8 cellular contexts compared by ENCODE assay signal in the genomic region with DNA sequence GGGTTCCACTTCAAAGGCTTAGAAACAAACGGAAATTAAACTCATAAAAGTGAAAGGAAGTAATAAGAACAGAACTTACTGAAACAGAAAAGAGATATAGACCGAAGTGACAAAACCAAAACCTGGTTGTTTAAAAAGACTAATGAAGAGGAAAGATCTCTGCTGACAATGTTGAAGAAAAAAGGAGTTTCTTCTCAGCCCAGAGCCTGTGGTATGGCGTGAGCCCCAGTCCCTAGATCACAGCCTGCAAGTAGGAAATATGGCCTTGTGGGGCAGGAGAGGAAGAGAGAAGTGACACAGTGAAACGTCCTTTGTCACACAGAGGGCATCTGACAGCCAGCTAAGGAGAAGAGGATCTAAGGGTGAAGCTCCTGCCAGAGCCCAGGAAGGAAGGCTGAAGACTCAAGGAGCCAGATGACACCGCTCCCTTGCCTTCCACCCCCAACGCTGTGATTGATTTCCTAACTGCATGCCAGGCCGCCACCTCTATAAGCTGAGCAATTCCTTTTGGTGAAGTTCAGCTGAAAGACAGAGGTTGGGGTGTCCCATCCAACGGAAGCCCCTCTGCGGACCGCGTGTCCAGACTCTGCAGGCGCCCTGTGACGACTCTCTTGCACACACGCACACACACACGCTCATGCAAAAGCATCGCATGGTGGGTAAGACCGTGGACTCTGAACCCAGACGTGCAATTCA.
DNase-seq lines count a peak whose midpoint lies in the region; ATAC-seq and TF ChIP-seq lines count a peak whose summit lies in the region.

No MANE protein-coding gene starts in this region.

- BruUV-seq in Caco-2 (replicated peaks; lab: Mats Ljungman, UMichigan): no TSS peak

- H3K27me3 ChIP-seq in GM23338 (ENCODE audit: insufficient read depth) (no peaks in the 10 kb centered on the region), Caco-2 (replicated peaks; ENCODE audit: control insufficient read depth, insufficient read depth, low read length) (no peaks in the 10 kb centered on the region)

- ATAC-seq in Right ventricle myocardium superior (ENCODE audit: poor library complexity) (peak; percentile 39), Right ventricle myocardium inferior (no peak), GM23338 (no peak)

- H3K79me2 ChIP-seq in GM23338 (replicated peaks; ENCODE audit: insufficient read depth): peaks cover 95% of the 10 kb centered on the region

- H3F3A ChIP-seq in GM23338 (replicated peaks; ENCODE audit: low read depth): no peaks in the 10 kb centered on the region

- H3K27ac ChIP-seq in GM23338 (ENCODE audit: low read depth): no peak overlapping the region

- intact Hi-C loops in Right ventricle myocardium superior (cut with DNase I) (no loop called here), Right ventricle myocardium inferior (cut with DNase I) (no loop called here), Caco-2 (cut with micrococcal nuclease; ENCODE audit: unreplicated experiment) (no loop called here)

- H3K9me3 ChIP-seq in Caco-2: no peaks in the 10 kb centered on the region

- H3K27me3 Mint-ChIP-seq in endothelial cell (ENCODE audit: unreplicated experiment) (peaks cover 10% of the 10 kb centered on the region), GM23338 (ENCODE audit: insufficient read depth, low read depth, poor library complexity) (peaks cover 11% of the 10 kb centered on the region), Caco-2 (ENCODE audit: insufficient read depth, unreplicated experiment) (no peaks in the 10 kb centered on the region)

- no peaks in the 10 kb centered on the region for H3K9me2 ChIP-seq in GM23338 (ENCODE audit: insufficient read depth)

- no peak overlapping the region for H3K4me2 ChIP-seq in GM23338

- H3K36me3 Mint-ChIP-seq in endothelial cell (ENCODE audit: low read depth, unreplicated experiment): no peaks in the 10 kb centered on the region
- H3K36me3 Mint-ChIP-seq in GM23338 (ENCODE audit: low read depth): peaks cover 23% of the 10 kb centered on the region
- H3K36me3 Mint-ChIP-seq in Caco-2 (ENCODE audit: insufficient read depth, unreplicated experiment): no peaks in the 10 kb centered on the region

- H3K4me3 Mint-ChIP-seq in endothelial cell (ENCODE audit: unreplicated experiment): no peak overlapping the region
- no peak overlapping the region for H3K4me3 Mint-ChIP-seq in GM23338
- H3K4me3 Mint-ChIP-seq in Caco-2 (ENCODE audit: unreplicated experiment): no peak overlapping the region

- POLR2A ChIA-PET in Caco-2 (lab: Charles Lee): no interaction called here

- no peak overlapping the region for H2AFZ ChIP-seq in GM23338

- H3K4me3 ChIP-seq in GM23338 (no peak overlapping the region), Caco-2 (ENCODE audit: low read depth, low read length) (no peak overlapping the region)

- peaks cover 8% of the 10 kb centered on the region for H3K4me1 Mint-ChIP-seq in endothelial cell (ENCODE audit: unreplicated experiment)
- H3K4me1 Mint-ChIP-seq in GM23338: peaks cover 45% of the 10 kb centered on the region
- no peaks in the 10 kb centered on the region for H3K4me1 Mint-ChIP-seq in Caco-2 (ENCODE audit: low read depth, unreplicated experiment)

- H3K27ac Mint-ChIP-seq in endothelial cell (ENCODE audit: unreplicated experiment) (peak overlapping the region; percentile 0), GM23338 (no peak overlapping the region), Caco-2 (ENCODE audit: unreplicated experiment) (no peak overlapping the region)

- H4K20me1 ChIP-seq in GM23338 (replicated peaks; ENCODE audit: insufficient read depth): peaks cover 16% of the 10 kb centered on the region

- no peaks in the 10 kb centered on the region for H3K9me3 Mint-ChIP-seq in endothelial cell (ENCODE audit: unreplicated experiment)
- peaks cover 21% of the 10 kb centered on the region for H3K9me3 Mint-ChIP-seq in GM23338
- peaks cover 19% of the 10 kb centered on the region for H3K9me3 Mint-ChIP-seq in Caco-2 (ENCODE audit: unreplicated experiment)

- no peak for TF ChIP-seq CTCF in endothelial cell (IDR thresholded peaks at IDR 0.05; ENCODE audit: unreplicated experiment)
- no peak for TF ChIP-seq CTCF in GM23338 (conservative IDR thresholded peaks at IDR 0.05; ENCODE audit: low read depth in 2 of 2)
- no peak for TF ChIP-seq CTCF in Caco-2 (IDR thresholded peaks at IDR 0.05; ENCODE audit: insufficient read depth in 1 of 2, low read depth in 1 of 2, low read length in 1 of 2, severe bottlenecking in 1 of 2, unreplicated experiment in 1 of 2)

- CTCF ChIA-PET in Caco-2 (lab: Charles Lee): no interaction called here

- H3K4me1 ChIP-seq in GM23338 (ENCODE audit: insufficient read depth) (peaks cover 15% of the 10 kb centered on the region; the same call in 1 of the 2 replicates), Caco-2 (no peaks in the 10 kb centered on the region)

- DNase-seq in Right ventricle myocardium superior (peak; percentile 30), Right ventricle myocardium inferior (ENCODE audit: missing footprints) (no peak), NAMALWA (ENCODE audit: low spot score) (peak; percentile 19), endothelial cell (ENCODE audit: low spot score) (no peak), ureter (ENCODE audit: low spot score) (peak; percentile 35), HuH-7 (ENCODE audit: low spot score) (no peak), GM23338 (ENCODE audit: low spot score) (no peak), Caco-2 (no peak)

- peaks cover 3% of the 10 kb centered on the region; the same call in 1 of the 2 replicates for H3K36me3 ChIP-seq in GM23338 (ENCODE audit: insufficient read depth)
- H3K36me3 ChIP-seq in Caco-2 (ENCODE audit: control insufficient read depth, insufficient read depth, low read length): no peaks in the 10 kb centered on the region

TF ChIP-seq in GM23338, 12 proteins besides CTCF, POLR2A, EP300 and RAD21:
- TF ChIP-seq JUNB (IDR thresholded peaks at IDR 0.05; ENCODE audit: unreplicated experiment) (no peak), NANOG (IDR thresholded peaks at IDR 0.05; ENCODE audit: borderline replicate concordance) (no peak), POLR2AphosphoS5 (IDR thresholded peaks at IDR 0.05; ENCODE audit: low read depth) (no peak)
- TF ChIP-seq, protein P1, sequence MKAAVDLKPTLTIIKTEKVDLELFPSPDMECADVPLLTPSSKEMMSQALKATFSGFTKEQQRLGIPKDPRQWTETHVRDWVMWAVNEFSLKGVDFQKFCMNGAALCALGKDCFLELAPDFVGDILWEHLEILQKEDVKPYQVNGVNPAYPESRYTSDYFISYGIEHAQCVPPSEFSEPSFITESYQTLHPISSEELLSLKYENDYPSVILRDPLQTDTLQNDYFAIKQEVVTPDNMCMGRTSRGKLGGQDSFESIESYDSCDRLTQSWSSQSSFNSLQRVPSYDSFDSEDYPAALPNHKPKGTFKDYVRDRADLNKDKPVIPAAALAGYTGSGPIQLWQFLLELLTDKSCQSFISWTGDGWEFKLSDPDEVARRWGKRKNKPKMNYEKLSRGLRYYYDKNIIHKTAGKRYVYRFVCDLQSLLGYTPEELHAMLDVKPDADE (IDR thresholded peaks at IDR 0.05): no peak

Comparison
In these comparisons a context has a peak if more than half of its experiments do, and no peak if none do; other contexts are left out.
1. DNase-seq: peak in Right ventricle myocardium superior (single experiment), NAMALWA (single experiment) and ureter (single experiment); none in Right ventricle myocardium inferior (single experiment), endothelial cell (single experiment), HuH-7 (single experiment), GM23338 (single experiment) and Caco-2 (0 of 2).